ENCODE assay signal across 18 cellular contexts in the genomic region with DNA sequence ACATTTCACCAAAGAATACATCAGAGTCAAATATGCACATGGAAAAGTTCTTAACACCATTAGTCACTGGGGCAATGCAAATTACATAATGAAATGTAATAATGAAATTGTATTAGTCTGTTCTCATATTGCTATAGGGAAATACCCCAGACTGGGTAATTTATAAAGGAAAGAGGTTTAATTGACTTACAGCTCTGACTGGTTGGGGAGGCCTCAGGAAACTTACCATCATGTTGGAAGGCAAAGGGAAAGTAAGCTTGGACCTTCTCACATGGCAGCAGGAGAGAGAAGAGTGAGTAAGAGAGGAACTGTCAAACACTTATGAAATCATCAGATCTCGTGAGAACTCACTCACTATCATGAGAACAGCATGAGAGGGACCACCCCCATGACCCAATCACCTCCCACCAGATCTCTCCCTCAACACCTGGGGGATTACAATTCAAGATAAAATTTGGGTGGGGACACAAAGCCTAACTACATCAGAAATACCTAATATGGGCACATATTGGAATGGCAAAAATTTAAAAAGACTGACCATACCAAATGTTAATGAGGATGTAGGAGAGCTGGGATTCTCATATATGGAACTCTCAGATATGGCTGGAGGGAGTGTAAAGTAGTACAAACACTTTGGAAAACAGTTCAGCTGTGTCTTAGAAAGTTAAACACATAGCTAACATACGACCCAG.
DNase-seq lines count a peak whose midpoint lies in the region; ATAC-seq and TF ChIP-seq lines count a peak whose summit lies in the region.
"Had no signal": no experiment of that assay in that cellular context is flagged by ENCODE, and none has a peak within 500 bp of the region (broad histone marks: within the 10 kb centered on the region; RNA-seq: fewer than 3 reads in every experiment).

No MANE protein-coding gene starts in this region.

- no peak for DNase-seq in activated CD4-positive, CD25-positive, alpha-beta regulatory T cell treated with anti-CD3 and anti-CD28 coated beads, Interleukin-2, amount 50 U/mL, for 72 hours
- no peak for DNase-seq in HCT116 (ENCODE audit: low read depth, low spot score)
- peak; percentile 8 for DNase-seq in kidney tubule cell (ENCODE audit: low spot score)
- no peak for DNase-seq in H9
- DNase-seq in Peyer's patch, result no peak
- DNase-seq in NCI-H187 treated with DMSO at 0.1 percent for 48 hours (lab: John Stamatoyannopoulos, UW), result no peak
- DNase-seq: 8988T, Calu3, hypothalamus, left ventricle myocardium superior, NCI-H1105 treated with DMSO at 0.1 percent for 48 hours, NCI-H345, PC-3, right lobe of liver, T-helper 1 cell had no signal

- CTCF ChIA-PET in HCT116 (lab: Charles Lee), result interaction anchor here (0.9 kb wide), 1 partner anchor 9 kb away, joined by 3 read pairs; no protein-coding TSS in a partner anchor

- H3K4me3 ChIP-seq in HCT116 (replicated peaks in 1 of 2; ENCODE audit: low read depth in 1 of 2, low read length in 2 of 2) (no peak overlapping the region), Peyer's patch (no peak overlapping the region)
- H3K4me3 ChIP-seq: right lobe of liver had no signal

- intact Hi-C loops in HCT116 (cut with micrococcal nuclease), result no loop called here

- H3K4me2 ChIP-seq in HCT116 (ENCODE audit: low read length) (no peak overlapping the region), H9 (ENCODE audit: insufficient read depth, insufficient read length, low read length) (no peak overlapping the region)

- no peak for TF ChIP-seq POLR2A in HCT116 (IDR thresholded peaks at IDR 0.05; ENCODE audit: borderline replicate concordance, extremely low read depth, insufficient read depth, insufficient read length)
- TF ChIP-seq POLR2A in Peyer's patch (IDR thresholded peaks at IDR 0.05), result no peak

- no peak overlapping the region for H3K27ac ChIP-seq in HCT116 (ENCODE audit: low read depth, low read length)
- no peak overlapping the region for H3K27ac ChIP-seq in H9 (ENCODE audit: insufficient read length, low read depth, low read length)
- H3K27ac ChIP-seq in Peyer's patch, result no peak overlapping the region
- H3K27ac ChIP-seq: right lobe of liver had no signal

- no peak overlapping the region for H2AK5ac ChIP-seq in H9 (ENCODE audit: insufficient read length, low read length)

- no peak overlapping the region for H2BK5ac ChIP-seq in H9 (ENCODE audit: insufficient read length, low read length)

- H3K79me1 ChIP-seq in H9 (ENCODE audit: insufficient read depth, low read depth, low read length, poor library complexity, severe bottlenecking), result no peaks in the 10 kb centered on the region

- H3K4me1 ChIP-seq in HCT116 (ENCODE audit: control insufficient read depth in 1 of 2, insufficient read depth in 2 of 2, low read length in 2 of 2), result peaks cover 7 to 21% of the 10 kb centered on the region in 2 experiments
- H3K4me1 ChIP-seq in H9 (ENCODE audit: insufficient read depth, low read length), result no peaks in the 10 kb centered on the region
- peaks cover 0 to 16% (median 5%) of the 10 kb centered on the region in 4 donors for H3K4me1 ChIP-seq in Peyer's patch
- H3K4me1 ChIP-seq: right lobe of liver had no signal

- H3K36me3 ChIP-seq in HCT116 (ENCODE audit: control insufficient read depth in 1 of 2, insufficient read depth in 2 of 2, low read length in 2 of 2), result no peaks in the 10 kb centered on the region
- no peaks in the 10 kb centered on the region for H3K36me3 ChIP-seq in Peyer's patch
- H3K36me3 ChIP-seq: right lobe of liver had no signal

- no TSS peak for BruUV-seq in HCT116 (replicated peaks; lab: Mats Ljungman, UMichigan)

- no peak overlapping the region for H3T11ph ChIP-seq in H9 (ENCODE audit: low read length)

- H3K27ac Mint-ChIP-seq in activated T-helper 17 cell treated with anti-CD3 and anti-CD28 coated beads, Interleukin-2, amount 50 U/mL, for 72 hours, result peak overlapping the region; percentile 28
- no peak overlapping the region for H3K27ac Mint-ChIP-seq in H9

- H3K79me2 ChIP-seq in HCT116 (ENCODE audit: insufficient read depth, low read length), result no peaks in the 10 kb centered on the region
- no peaks in the 10 kb centered on the region for H3K79me2 ChIP-seq in H9 (ENCODE audit: insufficient read depth, low read length)

- H2BK12ac ChIP-seq in H9 (ENCODE audit: insufficient read length, low read depth, low read length), result no peak overlapping the region

- no peak overlapping the region for H3K18ac ChIP-seq in H9 (ENCODE audit: insufficient read length, low read depth, low read length)

- no peak for TF ChIP-seq RAD21 in HCT116 (IDR thresholded peaks at IDR 0.05; ENCODE audit: low read depth)

- H2AFZ ChIP-seq in HCT116 (ENCODE audit: low read depth, low read length, poor library complexity, severe bottlenecking), result peak overlapping the region; percentile 44
- no peak overlapping the region for H2AFZ ChIP-seq in H9 (ENCODE audit: low read length)

- H3K4ac ChIP-seq in H9 (ENCODE audit: low read depth, low read length), result no peak overlapping the region

- H3K9me2 ChIP-seq in HCT116 (ENCODE audit: insufficient read depth), result no peaks in the 10 kb centered on the region

- no peak overlapping the region for H4K8ac ChIP-seq in H9 (replicated peaks; ENCODE audit: insufficient read length, low read depth, low read length)

- H3K27me3 ChIP-seq in HCT116 (ENCODE audit: insufficient read depth, low read length), result no peaks in the 10 kb centered on the region
- no peaks in the 10 kb centered on the region for H3K27me3 ChIP-seq in H9 (ENCODE audit: insufficient read depth, low read length)
- no peaks in the 10 kb centered on the region for H3K27me3 ChIP-seq in Peyer's patch
- H3K27me3 ChIP-seq: right lobe of liver had no signal

- H3K23ac ChIP-seq in H9 (ENCODE audit: insufficient read length, low read depth, low read length), result no peak overlapping the region

- peaks cover 0 to 6% of the 10 kb centered on the region in 2 experiments; a peak in 1 of 4 replicates for H3K9me3 ChIP-seq in HCT116 (ENCODE audit: control insufficient read depth in 1 of 2, insufficient read depth in 1 of 2, low read depth in 1 of 2, low read length in 2 of 2)
- H3K9me3 ChIP-seq in H9 (ENCODE audit: control insufficient read depth, low read depth, low read length), result no peaks in the 10 kb centered on the region
- H3K9me3 ChIP-seq in Peyer's patch, result no peaks in the 10 kb centered on the region

- RAD21 ChIA-PET in HCT116 (lab: Charles Lee; ENCODE audit: low non-redundant PET in 1 of 2, low total read pairs in 2 of 2, uncharacterized antibody in 2 of 2, unreplicated experiment in 2 of 2), result no interaction called here

- H3K9me3 Mint-ChIP-seq in activated T-helper 17 cell treated with anti-CD3 and anti-CD28 coated beads, Interleukin-2, amount 50 U/mL, for 72 hours, result peaks cover 10% of the 10 kb centered on the region
- H3K9me3 Mint-ChIP-seq in H9, result peaks cover 8 to 12% of the 10 kb centered on the region in 2 experiments

- no peak overlapping the region for H4K5ac ChIP-seq in H9 (ENCODE audit: insufficient read length, low read depth, low read length)

- no peak overlapping the region for H2BK20ac ChIP-seq in H9 (ENCODE audit: low read depth, low read length, poor library complexity, severe bottlenecking)

- no peak overlapping the region for H4K91ac ChIP-seq in H9 (ENCODE audit: insufficient read length, low read depth, low read length)

- no peak overlapping the region for H3K9ac ChIP-seq in HCT116 (ENCODE audit: low read length)
- no peak overlapping the region for H3K9ac ChIP-seq in H9 (ENCODE audit: extremely low read depth, insufficient read length, low read length)

- no peaks in the 10 kb centered on the region for H3K23me2 ChIP-seq in H9 (ENCODE audit: insufficient read length, low read depth, low read length, poor library complexity, severe bottlenecking)

- WGBS in H9 (ENCODE audit: extremely low coverage, insufficient read length, low lambda C conversion rate), result no CpG with 5 or more reads among the region's 2 CpGs

- peaks cover 55% of the 10 kb centered on the region for H3K4me1 Mint-ChIP-seq in activated T-helper 17 cell treated with anti-CD3 and anti-CD28 coated beads, Interleukin-2, amount 50 U/mL, for 72 hours
- H3K4me1 Mint-ChIP-seq in H9, result no peaks in the 10 kb centered on the region
- H3K4me1 Mint-ChIP-seq: neural crest cell had no signal

- H3K27me3 Mint-ChIP-seq in activated T-helper 17 cell treated with anti-CD3 and anti-CD28 coated beads, Interleukin-2, amount 50 U/mL, for 72 hours, result no peaks in the 10 kb centered on the region
- no peaks in the 10 kb centered on the region; the same call in 1 of the 2 replicates for H3K27me3 Mint-ChIP-seq in H9 (ENCODE audit: low read depth)

- peak; percentile 52 to 74 for ATAC-seq in activated CD4-positive, CD25-positive, alpha-beta regulatory T cell treated with anti-CD3 and anti-CD28 coated beads, Interleukin-2, amount 50 U/mL, for 24 hours
- ATAC-seq in HCT116, result no peak
- peak; percentile 58 for ATAC-seq in activated T-helper 17 cell treated with anti-CD3 and anti-CD28 coated beads, Interleukin-2, amount 50 U/mL, for 72 hours (replicated peaks)
- ATAC-seq: left ventricle myocardium superior, PC-3, right lobe of liver had no signal

- H3K36me3 Mint-ChIP-seq in activated T-helper 17 cell treated with anti-CD3 and anti-CD28 coated beads, Interleukin-2, amount 50 U/mL, for 72 hours (ENCODE audit: low read depth), result peaks cover 6% of the 10 kb centered on the region
- H3K36me3 Mint-ChIP-seq in H9 (ENCODE audit: insufficient read depth in 1 of 3, low read depth in 3 of 3), result peaks cover 0 to 13% (median 2%) of the 10 kb centered on the region in 3 experiments; a peak in 5 of 7 replicates

- TF ChIP-seq CTCF in HCT116 (IDR thresholded peaks at IDR 0.05 in 2 of 3, conservative IDR thresholded peaks at IDR 0.05 in 1 of 3; ENCODE audit: borderline replicate concordance in 1 of 3, insufficient read depth in 1 of 3, low read depth in 2 of 3, low read length in 2 of 3) (no peak), H9 (conservative IDR thresholded peaks at IDR 0.05) (no peak), Peyer's patch (IDR thresholded peaks at IDR 0.05) (no peak)

- peak overlapping the region; percentile 74 for H3K4me3 Mint-ChIP-seq in activated T-helper 17 cell treated with anti-CD3 and anti-CD28 coated beads, Interleukin-2, amount 50 U/mL, for 72 hours
- H3K4me3 Mint-ChIP-seq in H9, result no peak overlapping the region
- H3K4me3 Mint-ChIP-seq: neural crest cell had no signal

- no peak overlapping the region for H3K14ac ChIP-seq in H9 (ENCODE audit: insufficient read depth, low read length)

- H2BK120ac ChIP-seq in H9 (ENCODE audit: low read depth, low read length, poor library complexity, severe bottlenecking), result no peak overlapping the region

- H2BK15ac ChIP-seq in H9 (ENCODE audit: low read depth, low read length), result no peak overlapping the region

- H4K20me1 ChIP-seq in HCT116 (ENCODE audit: insufficient read depth), result no peaks in the 10 kb centered on the region
- H4K20me1 ChIP-seq in H9 (ENCODE audit: control insufficient read depth, insufficient read depth, insufficient read length), result no peaks in the 10 kb centered on the region

- POLR2A ChIA-PET in HCT116 (lab: Charles Lee), result no interaction called here

- H3K56ac ChIP-seq in H9 (ENCODE audit: insufficient read length, low read depth, low read length), result no peak overlapping the region

TF ChIP-seq in HCT116, 20 proteins besides CTCF, POLR2A, EP300 and RAD21 (continues in another document):
- no peak for TF ChIP-seq YY1 (IDR thresholded peaks at IDR 0.05; ENCODE audit: extremely low read depth, insufficient replicate concordance, low read depth, low read length)
- no peak for TF ChIP-seq EZH2 (IDR thresholded peaks at IDR 0.05)
